30 cellular contexts compared by ENCODE assay signal in genomic region chr21:32314806-32315205, GRCh38. TPM values are rescaled to one million over a fixed set of nuclear protein-coding genes. Genes with fewer than 3 reads are reported as not detected.
"Had no signal": no experiment of that assay in that cellular context is flagged by ENCODE, and none has a peak within 500 bp of the region (broad histone marks: within the 10 kb centered on the region; RNA-seq: fewer than 3 reads in every experiment).

No MANE protein-coding gene starts in this region.

- DNase-seq: colonic mucosa; cortex of kidney; effector CD8-positive, alpha-beta T cell; effector memory CD8-positive, alpha-beta T cell; endodermal cell; erythroblast; esophagus squamous epithelium; foreskin melanocyte; gastrocnemius medialis; glutamatergic neuron; heart right ventricle; hippocampal formation; kidney; kidney glomerular epithelial cell; left colon; left lung; left ventricle myocardium superior; mammary epithelial cell; mesendoderm; mucosa of descending colon; naive B cell had no signal

- H3K36me3 ChIP-seq: colonic mucosa had no signal

- H3K27ac ChIP-seq: colonic mucosa, epithelial cell of prostate, esophagus squamous epithelium, gastrocnemius medialis, heart right ventricle, left lung had no signal

- H3K27me3 ChIP-seq: colonic mucosa, esophagus squamous epithelium, gastrocnemius medialis, heart right ventricle, left lung had no signal

- FAIRE-seq: endometrium, islet of Langerhans, kidney had no signal

- ATAC-seq: effector memory CD8-positive, alpha-beta T cell; esophagus mucosa; gastrocnemius medialis; left colon; left lung; left ventricle myocardium superior; mucosa of descending colon had no signal

- H3K4me3 ChIP-seq: colonic mucosa, esophagus squamous epithelium, gastrocnemius medialis, heart right ventricle, left lung, lung, mucosa of descending colon had no signal

- H3K9me3 ChIP-seq: colonic mucosa, esophagus squamous epithelium, gastrocnemius medialis, heart right ventricle, left lung, mucosa of descending colon had no signal

- H3K4me1 ChIP-seq: colonic mucosa, esophagus squamous epithelium, gastrocnemius medialis, left lung had no signal

RNA-seq across cellular contexts. Expression of gene MRAP, which starts 16.2 kb away (rescaled TPM):
- total RNA-seq: colonic mucosa, dermis microvascular lymphatic vessel endothelial cell, endodermal cell, esophagus mucosa, gastrocnemius medialis, glomerular endothelial cell, kidney, left colon, mammary epithelial cell, mesothelial cell of epicardium, mucosa of descending colon, myocyte had no signal
- polyA plus RNA-seq: mammary epithelial cell had no signal
